Comparison of ENCODE assay signal across 10 cellular contexts in the genomic region with DNA sequence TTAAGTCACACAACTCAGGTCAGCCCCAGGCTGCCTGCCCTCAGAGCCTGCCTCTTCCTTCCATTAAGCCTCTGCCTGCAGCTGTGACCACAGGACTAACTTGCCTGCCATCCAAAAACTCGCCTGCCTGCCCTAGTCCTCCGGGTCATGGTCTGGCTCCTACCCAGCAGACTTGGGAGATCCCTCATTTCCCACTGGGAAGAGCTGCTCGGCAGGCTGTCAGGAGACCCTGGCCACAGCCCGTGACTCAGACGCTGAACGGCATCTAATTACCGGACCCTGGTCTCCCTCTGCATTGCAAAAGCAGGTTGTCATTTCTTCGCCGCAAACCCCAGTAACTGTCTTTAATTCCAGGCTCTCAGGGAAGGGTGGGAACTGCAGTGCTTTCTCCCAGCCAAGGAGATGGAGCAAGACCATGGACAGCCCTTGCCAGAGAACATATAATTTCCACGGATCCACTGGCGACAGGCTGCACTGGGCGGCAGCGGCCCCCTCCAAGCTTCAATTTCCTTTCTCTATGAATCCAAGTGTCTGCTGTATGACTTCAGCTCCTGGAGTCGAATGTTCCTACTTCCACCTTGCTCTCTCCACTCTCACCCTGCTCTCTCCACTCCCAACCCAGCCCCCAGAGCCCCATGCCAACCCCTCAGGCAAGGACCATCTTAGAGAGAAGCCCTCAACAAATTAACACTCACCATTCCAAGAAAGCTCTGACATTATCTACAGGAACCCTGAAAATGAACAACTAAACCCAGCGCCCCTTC. TPM values are rescaled to one million over a fixed set of nuclear protein-coding genes. Genes with fewer than 3 reads are reported as not detected.
DNase-seq lines count a peak whose midpoint lies in the region; ATAC-seq and TF ChIP-seq lines count a peak whose summit lies in the region.
"Had no signal": no experiment of that assay in that cellular context is flagged by ENCODE, and none has a peak within 500 bp of the region (broad histone marks: within the 10 kb centered on the region; RNA-seq: fewer than 3 reads in every experiment).

No MANE protein-coding gene starts in this region.

- peaks cover 49% of the 10 kb centered on the region for H3K4me1 Mint-ChIP-seq in nephron
- H3K4me1 Mint-ChIP-seq in Calu3 (ENCODE audit: low read depth, unreplicated experiment) = no peaks in the 10 kb centered on the region
- H3K4me1 Mint-ChIP-seq in mesothelial cell of epicardium = peaks cover 12% of the 10 kb centered on the region
- peaks cover 6% of the 10 kb centered on the region for H3K4me1 Mint-ChIP-seq in activated T-helper 2 cell treated with anti-CD3 and anti-CD28 coated beads, Interferon-gamma antibody, Interleukin-2, Interleukin-4, amounts not matched to agents 10 μg/mL and 5 μg/mL and 100 μg/mL, durations not matched to agents 14 hours and 24 hours and 36 hours (ENCODE audit: low read depth)

- peaks cover 6% of the 10 kb centered on the region for H3K27me3 Mint-ChIP-seq in nephron (ENCODE audit: low read depth)
- H3K27me3 Mint-ChIP-seq in Calu3 (ENCODE audit: unreplicated experiment) = peaks cover 58% of the 10 kb centered on the region
- peaks cover 22% of the 10 kb centered on the region for H3K27me3 Mint-ChIP-seq in mesothelial cell of epicardium (ENCODE audit: low read depth)
- H3K27me3 Mint-ChIP-seq in activated T-helper 2 cell treated with anti-CD3 and anti-CD28 coated beads, Interferon-gamma antibody, Interleukin-2, Interleukin-4, amounts not matched to agents 10 μg/mL and 5 μg/mL and 100 μg/mL, durations not matched to agents 14 hours and 24 hours and 36 hours (ENCODE audit: low read depth) = peaks cover 4% of the 10 kb centered on the region

- ATAC-seq in GM21619 (IDR thresholded peaks at IDR 0.05; ENCODE audit: unreplicated experiment) = no peak
- ATAC-seq: K562 had no signal

- no TSS peak for BruUV-seq in Calu3 (replicated peaks; lab: Mats Ljungman, UMichigan)

- intact Hi-C loops in Calu3 (cut with micrococcal nuclease; ENCODE audit: unreplicated experiment) = no loop called here
- intact Hi-C loops in activated T-helper 2 cell treated with anti-CD3 and anti-CD28 coated beads, Interferon-gamma antibody, Interleukin-2, Interleukin-4, amounts not matched to agents 10 μg/mL and 5 μg/mL and 100 μg/mL, durations not matched to agents 14 hours and 24 hours and 36 hours (cut with micrococcal nuclease) = no loop called here

- CTCF ChIA-PET in Calu3 (lab: Charles Lee) = no interaction called here

- no peak for TF ChIP-seq CTCF in nephron (IDR thresholded peaks at IDR 0.05; ENCODE audit: unreplicated experiment in 3 of 3)
- TF ChIP-seq CTCF in Calu3 (IDR thresholded peaks at IDR 0.05; ENCODE audit: unreplicated experiment) = no peak
- no peak for TF ChIP-seq CTCF in mesothelial cell of epicardium (IDR thresholded peaks at IDR 0.05; ENCODE audit: unreplicated experiment)

- H3K27ac Mint-ChIP-seq in nephron (peak overlapping the region; percentile 38 to 74 (median 56)), Calu3 (ENCODE audit: unreplicated experiment) (no peak overlapping the region), mesothelial cell of epicardium (no peak overlapping the region)
- H3K27ac Mint-ChIP-seq in activated T-helper 2 cell treated with anti-CD3 and anti-CD28 coated beads, Interferon-gamma antibody, Interleukin-2, Interleukin-4, amounts not matched to agents 10 μg/mL and 5 μg/mL and 100 μg/mL, durations not matched to agents 14 hours and 24 hours and 36 hours = no peak overlapping the region

- H3K4me3 Mint-ChIP-seq in nephron = peak overlapping the region in 1 of 3 experiments; percentile 18
- no peak overlapping the region for H3K4me3 Mint-ChIP-seq in Calu3 (ENCODE audit: low read depth, unreplicated experiment)
- no peak overlapping the region for H3K4me3 Mint-ChIP-seq in mesothelial cell of epicardium
- no peak overlapping the region for H3K4me3 Mint-ChIP-seq in activated T-helper 2 cell treated with anti-CD3 and anti-CD28 coated beads, Interferon-gamma antibody, Interleukin-2, Interleukin-4, amounts not matched to agents 10 μg/mL and 5 μg/mL and 100 μg/mL, durations not matched to agents 14 hours and 24 hours and 36 hours (ENCODE audit: low read depth)

- H3K36me3 Mint-ChIP-seq in nephron (ENCODE audit: low read depth) (peaks cover 11% of the 10 kb centered on the region), Calu3 (ENCODE audit: insufficient read depth, unreplicated experiment) (no peaks in the 10 kb centered on the region), mesothelial cell of epicardium (no peaks in the 10 kb centered on the region)
- H3K36me3 Mint-ChIP-seq in activated T-helper 2 cell treated with anti-CD3 and anti-CD28 coated beads, Interferon-gamma antibody, Interleukin-2, Interleukin-4, amounts not matched to agents 10 μg/mL and 5 μg/mL and 100 μg/mL, durations not matched to agents 14 hours and 24 hours and 36 hours (ENCODE audit: low read depth) = no peaks in the 10 kb centered on the region

- H3K9me3 Mint-ChIP-seq in nephron (no peaks in the 10 kb centered on the region), Calu3 (ENCODE audit: low read depth, unreplicated experiment) (no peaks in the 10 kb centered on the region), mesothelial cell of epicardium (no peaks in the 10 kb centered on the region)
- no peaks in the 10 kb centered on the region for H3K9me3 Mint-ChIP-seq in activated T-helper 2 cell treated with anti-CD3 and anti-CD28 coated beads, Interferon-gamma antibody, Interleukin-2, Interleukin-4, amounts not matched to agents 10 μg/mL and 5 μg/mL and 100 μg/mL, durations not matched to agents 14 hours and 24 hours and 36 hours

- DNase-seq in AG08396 (ENCODE audit: low spot score) (peak; percentile 48), NCI-H69 (lab: John Stamatoyannopoulos, UW) (peak; percentile 20), dedifferentiated amniotic fluid mesenchymal stem cell (ENCODE audit: extremely low spot score) (peak; percentile 89), Calu3 (no peak), mesothelial cell of epicardium (ENCODE audit: low spot score in 2 of 2, unreplicated experiment in 2 of 2) (no peak)
- no peak for DNase-seq in activated T-helper 2 cell treated with anti-CD3 and anti-CD28 coated beads, Interferon-gamma antibody, Interleukin-2, Interleukin-4, amounts not matched to agents 10 μg/mL and 5 μg/mL and 100 μg/mL, durations not matched to agents 14 hours and 24 hours and 36 hours (ENCODE audit: low spot score)
- DNase-seq: activated CD4-positive, alpha-beta T cell treated with anti-CD3 and anti-CD28 coated beads, Interleukin-2, amount 50 U/mL, for 48 hours had no signal

RNA-seq across cellular contexts. Expression of gene OLFML2B, which starts 20.4 kb away (rescaled TPM):
- total RNA-seq in Calu3 (2022) (not detected in 2 replicates), mesothelial cell of epicardium (4.4 to 4.8 TPM (median 4.8 TPM) in 3 replicates)
- not detected in 2 replicates for total RNA-seq in activated T-helper 2 cell treated with anti-CD3 and anti-CD28 coated beads, Interferon-gamma antibody, Interleukin-2, Interleukin-4, amounts not matched to agents 10 μg/mL and 5 μg/mL and 100 μg/mL, durations not matched to agents 14 hours and 24 hours and 36 hours
- total RNA-seq: K562 had no signal

Comparison
In these comparisons a context has a peak if more than half of its experiments do, and no peak if none do; other contexts are left out.
1. DNase-seq: peak in AG08396 (single experiment), NCI-H69 (single experiment) and dedifferentiated amniotic fluid mesenchymal stem cell (single experiment); none in Calu3 (single experiment), mesothelial cell of epicardium (0 of 2) and activated T-helper 2 cell treated with anti-CD3 and anti-CD28 coated beads, Interferon-gamma antibody, Interleukin-2, Interleukin-4, amounts not matched to agents 10 μg/mL and 5 μg/mL and 100 μg/mL, durations not matched to agents 14 hours and 24 hours and 36 hours (single experiment).
2. H3K27ac Mint-ChIP-seq: peak in nephron (3 of 3); none in Calu3 (single experiment), mesothelial cell of epicardium (single experiment) and activated T-helper 2 cell treated with anti-CD3 and anti-CD28 coated beads, Interferon-gamma antibody, Interleukin-2, Interleukin-4, amounts not matched to agents 10 μg/mL and 5 μg/mL and 100 μg/mL, durations not matched to agents 14 hours and 24 hours and 36 hours (single experiment).